ENCODE assay signal across 25 cellular contexts in the genomic region with DNA sequence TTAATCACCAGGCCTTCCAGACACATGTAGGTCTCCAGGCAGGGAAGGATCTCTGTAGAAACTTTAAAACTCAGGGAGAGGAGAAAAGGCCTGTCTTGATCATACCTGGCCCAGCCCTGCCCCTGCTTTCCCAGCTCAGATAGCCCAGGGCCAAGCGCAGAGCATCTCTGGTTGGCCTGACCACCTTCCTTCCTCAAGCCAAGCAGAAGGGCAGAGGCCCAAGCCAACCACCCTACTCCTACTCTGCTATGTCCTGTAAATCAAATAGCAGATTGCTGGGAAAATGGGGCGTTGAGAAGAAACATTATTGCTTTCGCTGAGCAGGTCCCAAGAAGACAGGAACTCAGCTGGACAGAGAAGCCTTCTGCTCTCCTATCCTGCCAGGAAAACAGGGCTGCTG. TPM values are rescaled to one million over a fixed set of nuclear protein-coding genes. Genes with fewer than 3 reads are reported as not detected.
"Had no signal": no experiment of that assay in that cellular context is flagged by ENCODE, and none has a peak within 500 bp of the region (broad histone marks: within the 10 kb centered on the region; RNA-seq: fewer than 3 reads in every experiment).

No MANE protein-coding gene starts in this region.

- H3K4me1 ChIP-seq: SJCRH30 had no signal

- DNase-seq: KBM-7; MG63; NCI-H1092; NCI-H1105 treated with DMSO at 0.1 percent for 48 hours; NCI-H1417 treated with DMSO at 0.1 percent for 48 hours; NCI-H146; NCI-H1694 treated with DMSO at 0.1 percent for 48 hours; NCI-H1930; NCI-H2081 treated with DMSO at 0.1 percent for 48 hours; NCI-H2171; NCI-H226; NCI-H446; NCI-H510A; NCI-H524 treated with DMSO at 0.1 percent for 48 hours; NCI-H69; NCI-H774; NK-92 treated with Interleukin-12 subunit alpha and Interleukin-12 subunit beta, amount 100 ng/mL, for 24 hours; PC-3; SHP77 treated with DMSO at 0.1 percent for 48 hours; SJCRH30 had no signal

- H3K27me3 ChIP-seq: MG63 had no signal

- ATAC-seq: Panc1, PC-3, Right ventricle myocardium inferior, SK-N-SH treated with all-trans-retinoic acid at 6 μM for 48 hours had no signal

- H3K9me3 ChIP-seq: MG63, SJCRH30 had no signal

- H3K4me3 ChIP-seq: MG63, SJCRH30 had no signal

- H3K36me3 ChIP-seq: MG63, SJCRH30 had no signal

- H3K27ac ChIP-seq: RWPE1, SJCRH30 had no signal

RNA-seq across cellular contexts. Expression of gene ENHO, which starts 14.3 kb away (rescaled TPM):
- total RNA-seq: SJCRH30 had no signal

RNA-seq across cellular contexts. Expression of gene DNAI1, which starts 49.9 kb away (rescaled TPM):
- total RNA-seq: HT-29, PC-3, Right ventricle myocardium inferior had no signal
